ENCODE assay signal across 15 cellular contexts in genomic region chr22:39825661-39826102, GRCh38.
A peak's percentile ranks its signal among the peaks of the same experiment; 100 is the strongest.
DNase-seq lines count a peak whose midpoint lies in the region; ATAC-seq and TF ChIP-seq lines count a peak whose summit lies in the region.
"Had no signal": no experiment of that assay in that cellular context is flagged by ENCODE, and none has a peak within 500 bp of the region (broad histone marks: within the 10 kb centered on the region; RNA-seq: fewer than 3 reads in every experiment).

No MANE protein-coding gene starts in this region.

- no peak overlapping the region for H3K4me3 Mint-ChIP-seq in activated CD4-positive, alpha-beta T cell treated with anti-CD3 and anti-CD28 coated beads, Interleukin-2, amount 10 ng/mL, durations not matched to agents 24 days and 14 days
- H3K4me3 Mint-ChIP-seq: activated T-cell treated with anti-CD3 and anti-CD28 coated beads, Interleukin-2, amount 50 U/mL, for 4 hours had no signal

- H3K4me1 ChIP-seq in gastroesophageal sphincter = no peaks in the 10 kb centered on the region

- peaks cover 9% of the 10 kb centered on the region for H3K4me1 Mint-ChIP-seq in activated CD4-positive, alpha-beta T cell treated with anti-CD3 and anti-CD28 coated beads, Interleukin-2, amount 10 ng/mL, durations not matched to agents 24 days and 14 days

- ATAC-seq in HG02678 (IDR thresholded peaks at IDR 0.05; ENCODE audit: unreplicated experiment) (peak; percentile 54), HG03520 (IDR thresholded peaks at IDR 0.05; ENCODE audit: unreplicated experiment) (peak; percentile 48), gastroesophageal sphincter (no peak), GM21576 (IDR thresholded peaks at IDR 0.05; ENCODE audit: unreplicated experiment) (no peak)
- peak; percentile 49 for ATAC-seq in stimulated activated naive CD8-positive, alpha-beta T cell treated with anti-CD3 and anti-CD28 coated beads, Interleukin-15, Interleukin-2, amounts not matched to agents 100 U/mL and 50 U/mL, for 24 hours

- no peak overlapping the region for H3K4me3 ChIP-seq in gastroesophageal sphincter

- intact Hi-C loops in activated CD4-positive, alpha-beta T cell treated with anti-CD3 and anti-CD28 coated beads, Interleukin-2, amount 10 ng/mL, durations not matched to agents 24 days and 14 days (cut with micrococcal nuclease) = no loop called here

- H3K27me3 Mint-ChIP-seq in activated CD4-positive, alpha-beta T cell treated with anti-CD3 and anti-CD28 coated beads, Interleukin-2, amount 10 ng/mL, durations not matched to agents 24 days and 14 days = peaks cover 16% of the 10 kb centered on the region

- no peaks in the 10 kb centered on the region for H3K36me3 ChIP-seq in gastroesophageal sphincter

- H3K9me3 Mint-ChIP-seq in activated CD4-positive, alpha-beta T cell treated with anti-CD3 and anti-CD28 coated beads, Interleukin-2, amount 10 ng/mL, durations not matched to agents 24 days and 14 days = peaks cover 4% of the 10 kb centered on the region
- H3K9me3 Mint-ChIP-seq: activated T-cell treated with anti-CD3 and anti-CD28 coated beads, Interleukin-2, amount 50 U/mL, for 4 hours had no signal

- no peak for TF ChIP-seq POLR2A in gastroesophageal sphincter (IDR thresholded peaks at IDR 0.05)

- no peak for TF ChIP-seq CTCF in gastroesophageal sphincter (IDR thresholded peaks at IDR 0.05)

- peaks cover 41% of the 10 kb centered on the region for H3K27me3 ChIP-seq in gastroesophageal sphincter

- H3K27ac ChIP-seq in gastroesophageal sphincter = no peak overlapping the region

- WGBS in gastroesophageal sphincter (ENCODE audit: low coverage in 1 of 2), 2 donors = 92% methylated on average over 3 of the region's 3 CpGs; no CpG with 5 or more reads in 1 of the 2 donors

- DNase-seq in activated CD4-positive, alpha-beta T cell treated with anti-CD3 and anti-CD28 coated beads, Interleukin-2, amount 10 ng/mL, durations not matched to agents 24 days and 14 days = peak; percentile 61
- no peak for DNase-seq in activated CD4-positive, alpha-beta T cell treated with anti-CD3 and anti-CD28 coated beads for 1 hour
- no peak for DNase-seq in stimulated activated naive CD8-positive, alpha-beta T cell treated with anti-CD3 and anti-CD28 coated beads, Interleukin-15, Interleukin-2, amounts not matched to agents 100 U/mL and 50 U/mL, for 24 hours
- no peak for DNase-seq in C1 segment of cervical spinal cord (lab: John Stamatoyannopoulos, UW)
- DNase-seq: activated T-cell treated with anti-CD3 and anti-CD28 coated beads, Interleukin-2, amount 50 U/mL, for 4 hours; DMS53; hippocampal formation; mesenchymal stem cell; NCI-H226; posterior cingulate gyrus; Right ventricle myocardium superior had no signal

- peak overlapping the region; percentile 51 for H3K27ac Mint-ChIP-seq in activated CD4-positive, alpha-beta T cell treated with anti-CD3 and anti-CD28 coated beads, Interleukin-2, amount 10 ng/mL, durations not matched to agents 24 days and 14 days

- no peak for TF ChIP-seq EP300 in gastroesophageal sphincter (IDR thresholded peaks at IDR 0.05)

- H3K36me3 Mint-ChIP-seq in activated CD4-positive, alpha-beta T cell treated with anti-CD3 and anti-CD28 coated beads, Interleukin-2, amount 10 ng/mL, durations not matched to agents 24 days and 14 days (ENCODE audit: low read depth) = no peaks in the 10 kb centered on the region

- no peaks in the 10 kb centered on the region for H3K9me3 ChIP-seq in gastroesophageal sphincter

Comparison
In these comparisons a context has a peak if more than half of its experiments do, and no peak if none do; other contexts are left out.
1. ATAC-seq: peak in HG02678 (single experiment), HG03520 (single experiment) and stimulated activated naive CD8-positive, alpha-beta T cell treated with anti-CD3 and anti-CD28 coated beads, Interleukin-15, Interleukin-2, amounts not matched to agents 100 U/mL and 50 U/mL, for 24 hours (single experiment); none in gastroesophageal sphincter (single experiment) and GM21576 (single experiment).